Comparison of ENCODE assay signal across 13 cellular contexts in the genomic region with DNA sequence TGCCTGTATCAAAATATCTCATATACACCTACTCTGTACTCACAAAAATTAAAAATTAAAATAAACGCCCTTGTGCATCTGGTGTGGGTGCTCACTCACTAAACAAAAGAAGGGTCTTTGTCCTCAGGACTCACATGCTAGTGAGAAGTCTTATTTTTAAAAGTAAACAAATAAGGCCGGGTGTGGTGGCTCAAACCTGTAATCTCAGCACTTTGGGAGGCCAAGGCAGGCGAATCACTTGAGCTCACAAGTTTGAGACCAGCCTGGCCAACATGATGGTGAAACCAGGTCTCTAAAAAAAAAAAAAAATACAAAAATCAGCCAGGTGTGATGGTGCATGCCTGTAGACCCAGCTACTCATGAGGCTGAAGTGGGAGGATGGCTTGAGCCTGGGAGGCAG. TPM values are rescaled to one million over a fixed set of nuclear protein-coding genes. Genes with fewer than 3 reads are reported as not detected.
DNase-seq lines count a peak whose midpoint lies in the region; ATAC-seq and TF ChIP-seq lines count a peak whose summit lies in the region.
"Had no signal": no experiment of that assay in that cellular context is flagged by ENCODE, and none has a peak within 500 bp of the region (broad histone marks: within the 10 kb centered on the region; RNA-seq: fewer than 3 reads in every experiment).

No MANE protein-coding gene starts in this region.

- peaks cover 54% of the 10 kb centered on the region for H3K4me1 ChIP-seq in ACC112 (ENCODE audit: control insufficient read depth, insufficient read depth, low read length, unreplicated experiment)
- H3K4me1 ChIP-seq in OCI-LY3 (ENCODE audit: low read length), result peaks cover 24% of the 10 kb centered on the region
- H3K4me1 ChIP-seq in adipocyte (ENCODE audit: control insufficient read depth, insufficient read depth, low read length), result peaks cover 33% of the 10 kb centered on the region
- peaks cover 8% of the 10 kb centered on the region for H3K4me1 ChIP-seq in smooth muscle cell (ENCODE audit: low read depth)
- H3K4me1 ChIP-seq in lower lobe of right lung, result peaks cover 18% of the 10 kb centered on the region
- H3K4me1 ChIP-seq: HAP-1 had no signal

- H3K27me3 ChIP-seq in ACC112 (ENCODE audit: insufficient read depth, low read length) (no peaks in the 10 kb centered on the region), OCI-LY3 (ENCODE audit: low read depth, low read length) (no peaks in the 10 kb centered on the region), adipocyte (replicated peaks; ENCODE audit: control insufficient read depth, insufficient read depth, low read length) (no peaks in the 10 kb centered on the region), smooth muscle cell (ENCODE audit: low read depth) (no peaks in the 10 kb centered on the region), lower lobe of right lung (ENCODE audit: low read depth) (no peaks in the 10 kb centered on the region)
- H3K27me3 ChIP-seq: MG63, SJCRH30 had no signal

- H3F3A ChIP-seq in smooth muscle cell (ENCODE audit: low read depth), result peaks cover 15% of the 10 kb centered on the region

- no peak overlapping the region for H3K4me3 ChIP-seq in ACC112 (ENCODE audit: low read depth, low read length)
- no peak overlapping the region for H3K4me3 ChIP-seq in OCI-LY3 (ENCODE audit: low read length)
- no peak overlapping the region for H3K4me3 ChIP-seq in adipocyte (ENCODE audit: low read length)
- no peak overlapping the region for H3K4me3 ChIP-seq in smooth muscle cell
- H3K4me3 ChIP-seq in lower lobe of right lung, result no peak overlapping the region
- H3K4me3 ChIP-seq: HAP-1, MG63, SJCRH30 had no signal

- H4K20me1 ChIP-seq in OCI-LY3 (ENCODE audit: insufficient read depth, low read length) (peaks cover 27% of the 10 kb centered on the region), smooth muscle cell (ENCODE audit: low read depth) (peaks cover 74% of the 10 kb centered on the region)

- H3K27ac ChIP-seq in ACC112 (ENCODE audit: low read depth, low read length) (peak overlapping the region; percentile 43; the same call in 1 of the 2 replicates), OCI-LY3 (ENCODE audit: low read length) (peak overlapping the region; percentile 45), smooth muscle cell (ENCODE audit: low read depth) (peak overlapping the region; percentile 20), lower lobe of right lung (no peak overlapping the region)
- H3K27ac ChIP-seq: SJCRH30 had no signal

- peaks cover 80% of the 10 kb centered on the region for H3K79me2 ChIP-seq in ACC112 (ENCODE audit: control insufficient read depth, insufficient read depth, low read length, unreplicated experiment)
- peaks cover 36% of the 10 kb centered on the region for H3K79me2 ChIP-seq in OCI-LY3 (ENCODE audit: low read length)
- peaks cover 74% of the 10 kb centered on the region for H3K79me2 ChIP-seq in smooth muscle cell (ENCODE audit: low read depth)

- WGBS in smooth muscle cell (ENCODE audit: low lambda C conversion rate), result 90% methylated on average over 3 of the region's 3 CpGs

- H3K9me3 ChIP-seq in OCI-LY3 (ENCODE audit: insufficient read depth, low read length) (no peaks in the 10 kb centered on the region), adipocyte (ENCODE audit: control insufficient read depth, low read length) (no peaks in the 10 kb centered on the region), smooth muscle cell (replicated peaks; ENCODE audit: low read depth) (no peaks in the 10 kb centered on the region), lower lobe of right lung (no peaks in the 10 kb centered on the region)
- H3K9me3 ChIP-seq: HAP-1, MG63 had no signal

- H3K36me3 ChIP-seq in ACC112 (ENCODE audit: insufficient read depth, low read length), result peaks cover 4% of the 10 kb centered on the region; the same call in 1 of the 2 replicates
- H3K36me3 ChIP-seq in OCI-LY3 (replicated peaks; ENCODE audit: low read depth, low read length), result peaks cover 18% of the 10 kb centered on the region
- peaks cover 16% of the 10 kb centered on the region for H3K36me3 ChIP-seq in adipocyte (ENCODE audit: control insufficient read depth, insufficient read depth, low read length, severe bottlenecking)
- H3K36me3 ChIP-seq in smooth muscle cell (ENCODE audit: low read depth), result peaks cover 3% of the 10 kb centered on the region
- no peaks in the 10 kb centered on the region for H3K36me3 ChIP-seq in lower lobe of right lung
- H3K36me3 ChIP-seq: HAP-1 had no signal

- intact Hi-C loops in lower lobe of right lung (cut with DNase I), result loop anchor here (10.0 kb wide), 1 partner anchor 185 kb away; no protein-coding TSS in a partner anchor

- H2AFZ ChIP-seq in ACC112 (ENCODE audit: low read length, unreplicated experiment) (no peak overlapping the region), OCI-LY3 (ENCODE audit: low read depth, low read length) (no peak overlapping the region), smooth muscle cell (ENCODE audit: low read depth) (no peak overlapping the region)

- in situ Hi-C loops in GM13977 (cut with MboI; ENCODE audit: low pct_unique_long_range_greater_than_20kb, low sequenced_read_pairs, unreplicated experiment), result no loop called here

- no peak for ATAC-seq in GM21786 (IDR thresholded peaks at IDR 0.05; ENCODE audit: unreplicated experiment)
- no peak for ATAC-seq in lower lobe of right lung

- DNase-seq in adipocyte (ENCODE audit: low read depth) (no peak), smooth muscle cell (lab: John Stamatoyannopoulos, UW; ENCODE audit: unreplicated experiment) (no peak), GM13977 (ENCODE audit: low spot score) (no peak), lower lobe of right lung (no peak), GM10266 (ENCODE audit: extremely low spot score) (no peak)
- DNase-seq: GF-D8; MG63; NK-92 treated with Interleukin-12 subunit alpha and Interleukin-12 subunit beta, amount 100 ng/mL, for 24 hours had no signal

- H3K4me2 ChIP-seq in OCI-LY3 (ENCODE audit: low read length) (no peak overlapping the region), smooth muscle cell (no peak overlapping the region)

- TF ChIP-seq CTCF in OCI-LY3 (IDR thresholded peaks at IDR 0.05; ENCODE audit: low read depth, low read length) (no peak), smooth muscle cell (IDR thresholded peaks at IDR 0.05; ENCODE audit: borderline replicate concordance, insufficient read depth, poor library complexity, severe bottlenecking) (no peak), GM13977 (IDR thresholded peaks at IDR 0.05; ENCODE audit: extremely low read depth, insufficient read depth, missing control alignments) (no peak), lower lobe of right lung (IDR thresholded peaks at IDR 0.05) (no peak), GM10266 (IDR thresholded peaks at IDR 0.05; ENCODE audit: control insufficient read depth, insufficient read depth, low read depth, missing control alignments) (no peak)

- H3K9ac ChIP-seq in OCI-LY3 (ENCODE audit: low read length), result no peak overlapping the region
- H3K9ac ChIP-seq in adipocyte (ENCODE audit: low read length), result peak overlapping the region; percentile 16
- no peak overlapping the region for H3K9ac ChIP-seq in smooth muscle cell (ENCODE audit: low read depth)

RNA-seq across cellular contexts. Expression of a gene that starts 51.5 kb away (rescaled TPM):
- 24.9 and 25.6 TPM in 2 replicates for total RNA-seq in smooth muscle cell
- polyA plus RNA-seq in smooth muscle cell, result 21.4 and 26.7 TPM in 2 replicates
- total RNA-seq in lower lobe of right lung, result 24.9 TPM
